38 cellular contexts compared by ENCODE assay signal in genomic region chr13:75867718-75868117, GRCh38.
"Had no signal": no experiment of that assay in that cellular context is flagged by ENCODE, and none has a peak within 500 bp of the region (broad histone marks: within the 10 kb centered on the region; RNA-seq: fewer than 3 reads in every experiment).

No MANE protein-coding gene starts in this region.

- ATAC-seq: activated CD4-positive, alpha-beta T cell treated with anti-CD3 and anti-CD28 coated beads for 36 hours; activated CD8-positive, alpha-beta memory T cell treated with anti-CD3 and anti-CD28 coated beads, Interleukin-2, amount 10 ng/mL, durations not matched to agents 7 days and 5 days; activated CD8-positive, alpha-beta T cell treated with anti-CD3 and anti-CD28 coated beads, Interleukin-2, amount 10 ng/mL, durations not matched to agents 7 days and 5 days; activated naive CD8-positive, alpha-beta T cell treated with anti-CD3 and anti-CD28 coated beads, Interleukin-2, amount 50 U/mL, for 24 hours had no signal

- H3K27me3 Mint-ChIP-seq: activated naive CD4-positive, alpha-beta T cell treated with anti-CD3 and anti-CD28 coated beads, Interleukin-2, amount 50 U/mL, for 24 hours; brain had no signal

- H3K36me3 ChIP-seq: ascending aorta, cardiac muscle cell had no signal

- H3K4me3 ChIP-seq: ascending aorta, cardiac muscle cell had no signal

- H3K4me3 Mint-ChIP-seq: activated B cell treated with CpG ODN at 0.5 μM for 24 hours; activated CD4-positive, alpha-beta memory T cell treated with anti-CD3 and anti-CD28 coated beads, Interleukin-2, amount 10 ng/mL, durations not matched to agents 7 days and 5 days; activated CD4-positive, alpha-beta T cell treated with anti-CD3 and anti-CD28 coated beads for 36 hours; activated CD4-positive, alpha-beta T cell treated with anti-CD3 and anti-CD28 coated beads, Interleukin-2, amount 10 ng/mL, durations not matched to agents 7 days and 5 days; activated CD8-positive, alpha-beta memory T cell treated with anti-CD3 and anti-CD28 coated beads, Interleukin-2, amount 10 ng/mL, durations not matched to agents 7 days and 5 days; activated CD8-positive, alpha-beta T cell treated with anti-CD3 and anti-CD28 coated beads, Interleukin-2, amount 10 ng/mL, durations not matched to agents 7 days and 5 days; activated naive CD4-positive, alpha-beta T cell treated with anti-CD3 and anti-CD28 coated beads, Interleukin-2, amount 10 ng/mL, durations not matched to agents 7 days and 5 days; activated naive CD4-positive, alpha-beta T cell treated with anti-CD3 and anti-CD28 coated beads, Interleukin-2, amount 50 U/mL, for 24 hours; activated naive CD8-positive, alpha-beta T cell; activated naive CD8-positive, alpha-beta T cell treated with anti-CD3 and anti-CD28 coated beads, Interleukin-2, amount 10 ng/mL, durations not matched to agents 7 days and 5 days; activated naive CD8-positive, alpha-beta T cell treated with anti-CD3 and anti-CD28 coated beads, Interleukin-2, amount 50 U/mL, for 24 hours; activated T-cell treated with anti-CD3 and anti-CD28 coated beads, Interleukin-2, amount 50 U/mL, for 24 hours; brain; central memory CD8-positive, alpha-beta T cell; T-helper 1 cell treated with Interleukin-12 subunit alpha and Interleukin-12 subunit beta and Interleukin-4 antibody, amounts not matched to agents 30 μg/mL and 1 μg/mL, for 36 hours; T-helper 2 cell treated with Interferon-gamma antibody and Interleukin-4, amounts not matched to agents 5 μg/mL and 100 μg/mL, for 36 hours had no signal

- H3K36me3 Mint-ChIP-seq: activated CD8-positive, alpha-beta memory T cell treated with anti-CD3 and anti-CD28 coated beads, Interleukin-2, amount 10 ng/mL, durations not matched to agents 7 days and 5 days; activated naive CD4-positive, alpha-beta T cell treated with anti-CD3 and anti-CD28 coated beads, Interleukin-2, amount 10 ng/mL, durations not matched to agents 7 days and 5 days; activated naive CD4-positive, alpha-beta T cell treated with anti-CD3 and anti-CD28 coated beads, Interleukin-2, amount 50 U/mL, for 24 hours; activated naive CD8-positive, alpha-beta T cell; activated naive CD8-positive, alpha-beta T cell treated with anti-CD3 and anti-CD28 coated beads, Interleukin-2, amount 10 ng/mL, durations not matched to agents 7 days and 5 days; brain had no signal

- H3K9me3 ChIP-seq: ascending aorta had no signal

- H3K9me3 Mint-ChIP-seq: activated B cell treated with CpG ODN at 0.5 μM for 24 hours; activated CD4-positive, alpha-beta memory T cell treated with anti-CD3 and anti-CD28 coated beads, Interleukin-2, amount 10 ng/mL, durations not matched to agents 7 days and 5 days; activated CD4-positive, alpha-beta T cell treated with anti-CD3 and anti-CD28 coated beads, Interleukin-2, amount 10 ng/mL, durations not matched to agents 7 days and 5 days; activated naive CD4-positive, alpha-beta T cell treated with anti-CD3 and anti-CD28 coated beads, Interleukin-2, amount 10 ng/mL, durations not matched to agents 7 days and 5 days; activated naive CD4-positive, alpha-beta T cell treated with anti-CD3 and anti-CD28 coated beads, Interleukin-2, amount 50 U/mL, for 24 hours; activated naive CD8-positive, alpha-beta T cell treated with anti-CD3 and anti-CD28 coated beads, Interleukin-2, amount 10 ng/mL, durations not matched to agents 7 days and 5 days; activated naive CD8-positive, alpha-beta T cell treated with anti-CD3 and anti-CD28 coated beads, Interleukin-2, amount 50 U/mL, for 24 hours; activated T-cell treated with anti-CD3 and anti-CD28 coated beads, Interleukin-2, amount 50 U/mL, for 24 hours; activated T-helper 2 cell treated with anti-CD3 and anti-CD28 coated beads, Interferon-gamma antibody, Interleukin-2, Interleukin-4, amounts not matched to agents 10 μg/mL and 5 μg/mL and 100 μg/mL, durations not matched to agents 14 hours and 24 hours and 36 hours; brain; central memory CD8-positive, alpha-beta T cell; T-helper 1 cell treated with Interleukin-12 subunit alpha and Interleukin-12 subunit beta and Interleukin-4 antibody, amounts not matched to agents 30 μg/mL and 1 μg/mL, for 36 hours; T-helper 2 cell treated with Interferon-gamma antibody and Interleukin-4, amounts not matched to agents 5 μg/mL and 100 μg/mL, for 36 hours had no signal

- H3K27ac ChIP-seq: ascending aorta, cardiac muscle cell, VCaP had no signal

- H3K27ac Mint-ChIP-seq: activated B cell treated with CpG ODN at 0.5 μM for 24 hours; activated CD4-positive, alpha-beta memory T cell treated with anti-CD3 and anti-CD28 coated beads, Interleukin-2, amount 10 ng/mL, durations not matched to agents 7 days and 5 days; activated CD4-positive, alpha-beta T cell treated with anti-CD3 and anti-CD28 coated beads for 36 hours; activated CD4-positive, alpha-beta T cell treated with anti-CD3 and anti-CD28 coated beads, Interleukin-2, amount 10 ng/mL, durations not matched to agents 7 days and 5 days; activated CD8-positive, alpha-beta memory T cell treated with anti-CD3 and anti-CD28 coated beads, Interleukin-2, amount 10 ng/mL, durations not matched to agents 7 days and 5 days; activated CD8-positive, alpha-beta T cell treated with anti-CD3 and anti-CD28 coated beads, Interleukin-2, amount 10 ng/mL, durations not matched to agents 7 days and 5 days; activated naive CD4-positive, alpha-beta T cell treated with anti-CD3 and anti-CD28 coated beads, Interleukin-2, amount 10 ng/mL, durations not matched to agents 7 days and 5 days; activated naive CD4-positive, alpha-beta T cell treated with anti-CD3 and anti-CD28 coated beads, Interleukin-2, amount 50 U/mL, for 24 hours; activated naive CD8-positive, alpha-beta T cell; activated naive CD8-positive, alpha-beta T cell treated with anti-CD3 and anti-CD28 coated beads, Interleukin-2, amount 10 ng/mL, durations not matched to agents 7 days and 5 days; activated naive CD8-positive, alpha-beta T cell treated with anti-CD3 and anti-CD28 coated beads, Interleukin-2, amount 50 U/mL, for 24 hours; activated T-cell treated with anti-CD3 and anti-CD28 coated beads, Interleukin-2, amount 50 U/mL, for 24 hours; activated T-helper 2 cell treated with anti-CD3 and anti-CD28 coated beads, Interferon-gamma antibody, Interleukin-2, Interleukin-4, amounts not matched to agents 10 μg/mL and 5 μg/mL and 100 μg/mL, durations not matched to agents 14 hours and 24 hours and 36 hours; brain; T-helper 1 cell treated with Interleukin-12 subunit alpha and Interleukin-12 subunit beta and Interleukin-4 antibody, amounts not matched to agents 30 μg/mL and 1 μg/mL, for 36 hours; T-helper 2 cell treated with Interferon-gamma antibody and Interleukin-4, amounts not matched to agents 5 μg/mL and 100 μg/mL, for 36 hours had no signal

- DNase-seq: activated B cell treated with CpG ODN at 0.5 μM for 24 hours; activated CD4-positive, alpha-beta memory T cell treated with anti-CD3 and anti-CD28 coated beads, Interleukin-2, amount 10 ng/mL, durations not matched to agents 7 days and 5 days; activated CD4-positive, alpha-beta T cell treated with anti-CD3 and anti-CD28 coated beads for 36 hours; activated CD4-positive, alpha-beta T cell treated with anti-CD3 and anti-CD28 coated beads for 48 hours; activated CD4-positive, alpha-beta T cell treated with anti-CD3 and anti-CD28 coated beads, Interleukin-2, amount 10 ng/mL, durations not matched to agents 7 days and 5 days; activated CD4-positive, alpha-beta T cell treated with anti-CD3 and anti-CD28 coated beads, Interleukin-2, amount 50 U/mL, for 48 hours; activated CD4-positive, CD25-positive, alpha-beta regulatory T cell treated with anti-CD3 and anti-CD28 coated beads, Interleukin-2, amount 50 U/mL, for 72 hours; activated CD8-positive, alpha-beta memory T cell treated with anti-CD3 and anti-CD28 coated beads for 24 hours; activated CD8-positive, alpha-beta memory T cell treated with anti-CD3 and anti-CD28 coated beads, Interleukin-2, amount 10 ng/mL, durations not matched to agents 7 days and 5 days; activated CD8-positive, alpha-beta memory T cell treated with anti-CD3 and anti-CD28 coated beads, Interleukin-2, amount 50 U/mL, for 48 hours; activated CD8-positive, alpha-beta T cell treated with anti-CD3 and anti-CD28 coated beads, Interleukin-2, amount 10 ng/mL, durations not matched to agents 7 days and 5 days; activated effector memory CD4-positive, alpha-beta T cell treated with Interleukin-2 at 50 U/mL for 16 hours; activated gamma-delta T cell; activated naive CD4-positive, alpha-beta T cell treated with anti-CD3 and anti-CD28 coated beads, Interleukin-2, amount 10 ng/mL, durations not matched to agents 7 days and 5 days; activated naive CD4-positive, alpha-beta T cell treated with Interleukin-2 at 50 U/mL for 16 hours; activated naive CD8-positive, alpha-beta T cell treated with anti-CD3 and anti-CD28 coated beads, Interleukin-2, amount 10 ng/mL, durations not matched to agents 7 days and 5 days; activated naive CD8-positive, alpha-beta T cell treated with anti-CD3 and anti-CD28 coated beads, Interleukin-2, amount 50 U/mL, for 24 hours; activated T-cell treated with anti-CD3 and anti-CD28 coated beads, Interleukin-2, amount 50 U/mL, for 24 hours; activated T-cell treated with anti-CD3 and anti-CD28 coated beads, Interleukin-2, amount 50 U/mL, for 48 hours; amygdala; anterior cingulate cortex; caudate nucleus; cerebellar nuclear complex; T-helper 1 cell; T-helper 2 cell; T-helper 9 cell had no signal

- H3K27me3 ChIP-seq: ascending aorta, cardiac muscle cell had no signal

- FAIRE-seq: bronchial epithelial cell, TTC549 had no signal
